In genomic region chr12:7219599-7220243, GRCh38 we compare ENCODE assay signal across 8 cellular contexts. TPM values are rescaled to one million over a fixed set of nuclear protein-coding genes. Genes with fewer than 3 reads are reported as not detected.
DNase-seq lines count a peak whose midpoint lies in the region; ATAC-seq, FAIRE-seq and TF ChIP-seq lines count a peak whose summit lies in the region.

No MANE protein-coding gene starts in this region.

- H3K27ac ChIP-seq in RWPE2 (ENCODE audit: poor library complexity, severe bottlenecking) = no peak overlapping the region
- no peak overlapping the region for H3K27ac ChIP-seq in pancreas
- no peak overlapping the region for H3K27ac ChIP-seq in tibial nerve

- H3K4me3 ChIP-seq in Loucy (ENCODE audit: low read length, poor library complexity, severe bottlenecking) (no peak overlapping the region), RWPE2 (ENCODE audit: severe bottlenecking) (no peak overlapping the region), pancreas (no peak overlapping the region), tibial nerve (no peak overlapping the region)

- intact Hi-C loops in pancreas (cut with DNase I) = loop anchor here in 2 of 3 donors (5.0 to 10.0 kb wide), 3 partner anchors 238 to 423 kb away; no protein-coding TSS in a partner anchor

- no peaks in the 10 kb centered on the region for H3F3A ChIP-seq in Loucy (ENCODE audit: low read depth)

- ATAC-seq in RWPE2 (ENCODE audit: low read depth) = no peak
- ATAC-seq in pancreas = peak; percentile 58 to 90 (median 84)
- no peak for ATAC-seq in HG03097 (IDR thresholded peaks at IDR 0.05; ENCODE audit: low FRiP score, unreplicated experiment)

- H3K9me3 ChIP-seq in Loucy (ENCODE audit: insufficient read depth, low read depth, low read length) (no peaks in the 10 kb centered on the region), RWPE2 (ENCODE audit: severe bottlenecking) (no peaks in the 10 kb centered on the region), pancreas (no peaks in the 10 kb centered on the region), tibial nerve (peaks cover 0 to 2% (median 0%) of the 10 kb centered on the region in 4 donors)

- no peak overlapping the region for H3K9ac ChIP-seq in Loucy (ENCODE audit: low read depth, low read length, poor library complexity, severe bottlenecking)

- no peaks in the 10 kb centered on the region for H4K20me1 ChIP-seq in Loucy (ENCODE audit: insufficient read depth, low read length, poor library complexity, severe bottlenecking)

- H2AFZ ChIP-seq in Loucy (ENCODE audit: low read length) = no peak overlapping the region

- H3K4me1 ChIP-seq in Loucy (ENCODE audit: insufficient read depth, low read length, poor library complexity, severe bottlenecking) (no peaks in the 10 kb centered on the region), RWPE2 (ENCODE audit: insufficient read depth, poor library complexity, severe bottlenecking) (no peaks in the 10 kb centered on the region), pancreas (no peaks in the 10 kb centered on the region), tibial nerve (no peaks in the 10 kb centered on the region)

- H3K9me2 ChIP-seq in Loucy (replicated peaks; ENCODE audit: low read depth, low read length) = no peaks in the 10 kb centered on the region

- H3K79me2 ChIP-seq in Loucy (ENCODE audit: insufficient read depth, low read length) = no peaks in the 10 kb centered on the region

- TF ChIP-seq CTCF in Loucy (conservative IDR thresholded peaks at IDR 0.05; ENCODE audit: low read length) = peak; percentile 98
- peak; percentile 65 for TF ChIP-seq CTCF in RWPE2 (IDR thresholded peaks at IDR 0.05; ENCODE audit: poor library complexity, severe bottlenecking)
- TF ChIP-seq CTCF in pancreas (IDR thresholded peaks at IDR 0.05) = peak; percentile 56 to 81 (median 72)
- TF ChIP-seq CTCF in tibial nerve (IDR thresholded peaks at IDR 0.05) = peak; percentile 65 to 85 (median 80)

- DNase-seq in ELF-1 (ENCODE audit: low read depth, low spot score) = peak; percentile 74
- DNase-seq in RWPE2 (ENCODE audit: low spot score) = no peak
- peak; percentile 86 for DNase-seq in activated effector memory CD4-positive, alpha-beta T cell treated with anti-CD3 and anti-CD28 coated beads, Interleukin-2, amount 50 U/mL, for 16 hours
- peak; percentile 64 for DNase-seq in germinal center (ENCODE audit: low spot score)
- DNase-seq in pancreas = peak in 5 of 6 donors; percentile 50 to 74 (median 61)
- peak; percentile 49 to 81 for DNase-seq in tibial nerve (ENCODE audit: low spot score in 2 of 2)

- WGBS in pancreas, 2 donors = 3 to 10% methylated on average over 3 of the region's 3 CpGs
- 15 to 19% methylated on average over 3 of the region's 3 CpGs for WGBS in tibial nerve, 2 donors

- no peaks in the 10 kb centered on the region for H3K36me3 ChIP-seq in Loucy (ENCODE audit: insufficient read depth, low read length)
- H3K36me3 ChIP-seq in RWPE2 (ENCODE audit: low read depth) = no peaks in the 10 kb centered on the region
- H3K36me3 ChIP-seq in pancreas = no peaks in the 10 kb centered on the region
- H3K36me3 ChIP-seq in tibial nerve = no peaks in the 10 kb centered on the region

- no peak for TF ChIP-seq EP300 in tibial nerve (IDR thresholded peaks at IDR 0.05)

- H3K4me2 ChIP-seq in Loucy (ENCODE audit: low read depth, low read length, poor library complexity, severe bottlenecking) = no peak overlapping the region

- no peaks in the 10 kb centered on the region for H3K27me3 ChIP-seq in Loucy (ENCODE audit: insufficient read depth, low read length, poor library complexity, severe bottlenecking)
- no peaks in the 10 kb centered on the region for H3K27me3 ChIP-seq in RWPE2 (ENCODE audit: insufficient read depth, poor library complexity, severe bottlenecking)
- no peaks in the 10 kb centered on the region for H3K27me3 ChIP-seq in pancreas
- H3K27me3 ChIP-seq in tibial nerve = no peaks in the 10 kb centered on the region

- no peak for FAIRE-seq in pancreas (lab: Jason Lieb, UNC)

- TF ChIP-seq POLR2A in tibial nerve (IDR thresholded peaks at IDR 0.05) = no peak

RNA-seq across cellular contexts. Expression of gene PEX5, which starts 30.2 kb away (rescaled TPM):
- total RNA-seq in pancreas (10 to 100 TPM; 25.7 to 37.7 (median 34.1) TPM), tibial nerve (10 to 100 TPM; 58.1 to 70.6 (median 65.7) TPM)
- 10 to 100 TPM; 14.9 to 21.6 TPM for polyA plus RNA-seq in pancreas

Comparison
In these comparisons a context has a peak if more than half of its experiments do, and no peak if none do; other contexts are left out.
1. ATAC-seq: peak in pancreas (4 of 4); none in RWPE2 (single experiment) and HG03097 (single experiment).
2. Peak in every context shown above with its lines, with median percentiles within 50 percentile points of each other: CTCF ChIP-seq.